11 cellular contexts compared by ENCODE assay signal in genomic region chrX:125436855-125437254, GRCh38.
A peak's percentile ranks its signal among the peaks of the same experiment; 100 is the strongest.
DNase-seq lines count a peak whose midpoint lies in the region; ATAC-seq, FAIRE-seq and TF ChIP-seq lines count a peak whose summit lies in the region.
"Had no signal": no experiment of that assay in that cellular context is flagged by ENCODE, and none has a peak within 500 bp of the region (broad histone marks: within the 10 kb centered on the region; RNA-seq: fewer than 3 reads in every experiment).

No MANE protein-coding gene starts in this region.

- peak; percentile 17 to 28; a peak in 2 of 5 replicates for TF ChIP-seq RAD21 in A549 (conservative IDR thresholded peaks at IDR 0.05 in 1 of 2, IDR thresholded peaks at IDR 0.05 in 1 of 2)

- intact Hi-C loops in activated CD4-positive, alpha-beta memory T cell treated with anti-CD3 and anti-CD28 coated beads for 36 hours (cut with micrococcal nuclease) = loop anchor here (10.0 kb wide), 1 partner anchor 302 kb away; no protein-coding TSS in a partner anchor

- H3K27ac Mint-ChIP-seq in activated CD4-positive, alpha-beta memory T cell treated with anti-CD3 and anti-CD28 coated beads for 36 hours = no peak overlapping the region
- H3K27ac Mint-ChIP-seq: IgD-negative memory B cell; T-helper 1 cell treated with Interleukin-12 subunit alpha and Interleukin-12 subunit beta and Interleukin-4 antibody, amounts not matched to agents 30 μg/mL and 1 μg/mL, for 36 hours had no signal

- TF ChIP-seq CTCF in A549 (IDR thresholded peaks at IDR 0.05) (0 out of 3 replicates have a peak, but pooled peaks have one; percentile 8), foreskin keratinocyte (conservative IDR thresholded peaks at IDR 0.05) (peak; percentile 23)

- no peaks in the 10 kb centered on the region for H3K9me3 ChIP-seq in A549
- H3K9me3 ChIP-seq: Caco-2 had no signal

- DNase-seq in A549 (ENCODE audit: low read depth in 1 of 2, low spot score in 1 of 2) (peak in 1 of 2 experiments; percentile 20), GM12892 (ENCODE audit: insufficient read length) (no peak), NCI-H446 treated with DMSO at 0.1 percent for 48 hours (lab: John Stamatoyannopoulos, UW) (peak; percentile 5), foreskin keratinocyte (peak in 1 of 2 donors; percentile 0), kidney glomerular epithelial cell (lab: John Stamatoyannopoulos, UW) (no peak)
- no peak for DNase-seq in activated CD4-positive, alpha-beta memory T cell treated with anti-CD3 and anti-CD28 coated beads for 36 hours
- DNase-seq in activated CD4-positive, alpha-beta T cell treated with anti-CD3 and anti-CD28 coated beads for 1 hour = no peak

- no peak overlapping the region for H3K4me2 ChIP-seq in A549

- no peaks in the 10 kb centered on the region for H3K27me3 ChIP-seq in foreskin keratinocyte

- POLR2A ChIA-PET in A549 (lab: Yijun Ruan, JAX) = no interaction called here
- POLR2A ChIA-PET in activated CD4-positive, alpha-beta memory T cell treated with anti-CD3 and anti-CD28 coated beads for 36 hours (lab: Charles Lee) = no interaction called here

- H3K4me1 ChIP-seq in A549 (no peaks in the 10 kb centered on the region), foreskin keratinocyte (no peaks in the 10 kb centered on the region)
- H3K4me1 ChIP-seq: Caco-2 had no signal

- H3K4me1 Mint-ChIP-seq in activated CD4-positive, alpha-beta memory T cell treated with anti-CD3 and anti-CD28 coated beads for 36 hours (ENCODE audit: low read depth) = no peaks in the 10 kb centered on the region
- H3K4me1 Mint-ChIP-seq: IgD-negative memory B cell had no signal

- H3K36me3 Mint-ChIP-seq in activated CD4-positive, alpha-beta memory T cell treated with anti-CD3 and anti-CD28 coated beads for 36 hours = no peaks in the 10 kb centered on the region
- H3K36me3 Mint-ChIP-seq: IgD-negative memory B cell had no signal

- ATAC-seq in A549 (peak in 1 of 2 experiments; percentile 40; a peak in 1 of 6 replicates), foreskin keratinocyte (no peak)
- no peak for ATAC-seq in activated CD4-positive, CD25-positive, alpha-beta regulatory T cell treated with anti-CD3 and anti-CD28 coated beads, Interleukin-2, amount 50 U/mL, for 24 hours

- H3K4me3 Mint-ChIP-seq in activated CD4-positive, alpha-beta memory T cell treated with anti-CD3 and anti-CD28 coated beads for 36 hours = no peak overlapping the region
- H3K4me3 Mint-ChIP-seq: IgD-negative memory B cell; T-helper 1 cell treated with Interleukin-12 subunit alpha and Interleukin-12 subunit beta and Interleukin-4 antibody, amounts not matched to agents 30 μg/mL and 1 μg/mL, for 36 hours had no signal

- H3K27ac ChIP-seq in A549 = no peak overlapping the region
- H3K27ac ChIP-seq in foreskin keratinocyte = no peak overlapping the region

- no peak for FAIRE-seq in A549 (lab: Jason Lieb, UNC)
- FAIRE-seq in GM12892 (lab: Jason Lieb, UNC) = peak; percentile 14

- CTCF ChIA-PET in A549 (lab: Yijun Ruan, JAX) = no interaction called here
- CTCF ChIA-PET in activated CD4-positive, alpha-beta memory T cell treated with anti-CD3 and anti-CD28 coated beads for 36 hours (lab: Charles Lee) = no interaction called here

- no peak for TF ChIP-seq POLR2A in A549 (IDR thresholded peaks at IDR 0.05; ENCODE audit: low read length)
- TF ChIP-seq POLR2A in GM12892 (IDR thresholded peaks at IDR 0.05; ENCODE audit: low read depth, low read length) = no peak

- H3K9me3 Mint-ChIP-seq in activated CD4-positive, alpha-beta memory T cell treated with anti-CD3 and anti-CD28 coated beads for 36 hours = no peaks in the 10 kb centered on the region
- H3K9me3 Mint-ChIP-seq: T-helper 1 cell treated with Interleukin-12 subunit alpha and Interleukin-12 subunit beta and Interleukin-4 antibody, amounts not matched to agents 30 μg/mL and 1 μg/mL, for 36 hours had no signal

- no peak for TF ChIP-seq EP300 in A549 (IDR thresholded peaks at IDR 0.05)

- no peaks in the 10 kb centered on the region for H3K27me3 Mint-ChIP-seq in activated CD4-positive, alpha-beta memory T cell treated with anti-CD3 and anti-CD28 coated beads for 36 hours
- H3K27me3 Mint-ChIP-seq: IgD-negative memory B cell had no signal

- no peak overlapping the region for H3K4me3 ChIP-seq in A549

TF ChIP-seq in A549, 52 proteins besides CTCF, POLR2A, EP300 and RAD21:
- TF ChIP-seq SREBF2 (IDR thresholded peaks at IDR 0.05) = no peak
- TF ChIP-seq, protein P1, sequence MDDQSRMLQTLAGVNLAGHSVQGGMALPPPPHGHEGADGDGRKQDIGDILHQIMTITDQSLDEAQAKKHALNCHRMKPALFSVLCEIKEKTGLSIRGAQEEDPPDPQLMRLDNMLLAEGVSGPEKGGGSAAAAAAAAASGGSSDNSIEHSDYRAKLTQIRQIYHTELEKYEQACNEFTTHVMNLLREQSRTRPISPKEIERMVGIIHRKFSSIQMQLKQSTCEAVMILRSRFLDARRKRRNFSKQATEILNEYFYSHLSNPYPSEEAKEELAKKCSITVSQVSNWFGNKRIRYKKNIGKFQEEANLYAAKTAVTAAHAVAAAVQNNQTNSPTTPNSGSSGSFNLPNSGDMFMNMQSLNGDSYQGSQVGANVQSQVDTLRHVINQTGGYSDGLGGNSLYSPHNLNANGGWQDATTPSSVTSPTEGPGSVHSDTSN (IDR thresholded peaks at IDR 0.05) = no peak
- no peak for TF ChIP-seq NPAS2 (CRISPR knock-in tag; IDR thresholded peaks at IDR 0.05; ENCODE audit: borderline replicate concordance)
- TF ChIP-seq RNF2 (IDR thresholded peaks at IDR 0.05; ENCODE audit: borderline replicate concordance, low read depth) = no peak
- TF ChIP-seq ZNF302 (CRISPR knock-in tag; IDR thresholded peaks at IDR 0.05) = no peak
- TF ChIP-seq GATA3 (IDR thresholded peaks at IDR 0.05; ENCODE audit: borderline replicate concordance) = no peak
- TF ChIP-seq MAZ (IDR thresholded peaks at IDR 0.05; ENCODE audit: borderline replicate concordance, low read depth, low read length) = no peak
- no peak for TF ChIP-seq ELK1 (IDR thresholded peaks at IDR 0.05; ENCODE audit: low read depth, low read length)
- TF ChIP-seq, protein P2, sequence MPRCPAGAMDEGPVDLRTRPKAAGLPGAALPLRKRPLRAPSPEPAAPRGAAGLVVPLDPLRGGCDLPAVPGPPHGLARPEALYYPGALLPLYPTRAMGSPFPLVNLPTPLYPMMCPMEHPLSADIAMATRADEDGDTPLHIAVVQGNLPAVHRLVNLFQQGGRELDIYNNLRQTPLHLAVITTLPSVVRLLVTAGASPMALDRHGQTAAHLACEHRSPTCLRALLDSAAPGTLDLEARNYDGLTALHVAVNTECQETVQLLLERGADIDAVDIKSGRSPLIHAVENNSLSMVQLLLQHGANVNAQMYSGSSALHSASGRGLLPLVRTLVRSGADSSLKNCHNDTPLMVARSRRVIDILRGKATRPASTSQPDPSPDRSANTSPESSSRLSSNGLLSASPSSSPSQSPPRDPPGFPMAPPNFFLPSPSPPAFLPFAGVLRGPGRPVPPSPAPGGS (IDR thresholded peaks at IDR 0.05) = no peak
- no peak for TF ChIP-seq TP53 (CRISPR knock-in tag; IDR thresholded peaks at IDR 0.05)
- no peak for TF ChIP-seq HES2 (IDR thresholded peaks at IDR 0.05)
- TF ChIP-seq JUN (IDR thresholded peaks at IDR 0.05) = no peak
- no peak for TF ChIP-seq NR3C1 (IDR thresholded peaks at IDR 0.05)
- TF ChIP-seq USF2 (IDR thresholded peaks at IDR 0.05) = no peak
- TF ChIP-seq JUNB (IDR thresholded peaks at IDR 0.05) = no peak
- TF ChIP-seq, protein P3, sequence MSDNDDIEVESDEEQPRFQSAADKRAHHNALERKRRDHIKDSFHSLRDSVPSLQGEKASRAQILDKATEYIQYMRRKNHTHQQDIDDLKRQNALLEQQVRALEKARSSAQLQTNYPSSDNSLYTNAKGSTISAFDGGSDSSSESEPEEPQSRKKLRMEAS (IDR thresholded peaks at IDR 0.05) = no peak
- TF ChIP-seq HOXB13 (CRISPR knock-in tag; IDR thresholded peaks at IDR 0.05; ENCODE audit: low read depth) = no peak
- no peak for TF ChIP-seq BHLHE40 (IDR thresholded peaks at IDR 0.05; ENCODE audit: low read depth, low read length)
- TF ChIP-seq CBX8 (IDR thresholded peaks at IDR 0.05) = no peak
- TF ChIP-seq ZSCAN20 (CRISPR knock-in tag; IDR thresholded peaks at IDR 0.05) = no peak
